1 cellular context compared by ENCODE assay signal in genomic region chr4:176319704-176320339, GRCh38.
TF ChIP-seq lines count a peak whose summit lies in the region.

Gene SPCS3, plus strand, starts transcription at chr4:176319966. Its CDS starts 111 bp downstream, at chr4:176320077.

TF ChIP-seq in HepG2, 621 proteins besides CTCF, POLR2A, EP300 and RAD21 (continued from another document and continues in another):
- TF ChIP-seq MYNN (CRISPR knock-in tag; IDR thresholded peaks at IDR 0.05; ENCODE audit: low read depth) = no peak
- no peak for TF ChIP-seq HMG20B (CRISPR knock-in tag; conservative IDR thresholded peaks at IDR 0.05)
- TF ChIP-seq POLR2AphosphoS5 (IDR thresholded peaks at IDR 0.05; ENCODE audit: low read depth, low read length) = peak; percentile 89
- no peak for TF ChIP-seq HMGA1 (CRISPR knock-in tag; conservative IDR thresholded peaks at IDR 0.05)
- no peak; the same call in 1 of the 2 replicates for TF ChIP-seq ARNT2 (CRISPR knock-in tag; IDR thresholded peaks at IDR 0.05; ENCODE audit: low read depth)
- no peak for TF ChIP-seq ZNF331 (CRISPR knock-in tag; IDR thresholded peaks at IDR 0.05)
- TF ChIP-seq MTERF4 (CRISPR knock-in tag; IDR thresholded peaks at IDR 0.05) = no peak
- TF ChIP-seq ZNF142 (CRISPR knock-in tag; IDR thresholded peaks at IDR 0.05) = 0 out of 2 replicates have a peak, but pooled peaks have one; percentile 9
- TF ChIP-seq ZNF629 (CRISPR knock-in tag; conservative IDR thresholded peaks at IDR 0.05) = no peak
- TF ChIP-seq ZBTB7B (CRISPR knock-in tag; IDR thresholded peaks at IDR 0.05) = no peak
- no peak for TF ChIP-seq FOXA1 (IDR thresholded peaks at IDR 0.05)
- no peak for TF ChIP-seq FOXA1 (CRISPR knock-in tag; IDR thresholded peaks at IDR 0.05)
- no peak for TF ChIP-seq ZNF333 (CRISPR knock-in tag; IDR thresholded peaks at IDR 0.05; ENCODE audit: borderline replicate concordance)
- no peak for TF ChIP-seq ZNF543 (CRISPR knock-in tag; IDR thresholded peaks at IDR 0.05)
- TF ChIP-seq CSRNP1 (CRISPR knock-in tag; IDR thresholded peaks at IDR 0.05) = no peak
- TF ChIP-seq ZNF275 (CRISPR knock-in tag; IDR thresholded peaks at IDR 0.05; ENCODE audit: borderline replicate concordance) = no peak
- peak; percentile 79 for TF ChIP-seq ARID4A (CRISPR knock-in tag; IDR thresholded peaks at IDR 0.05; ENCODE audit: borderline replicate concordance)
- no peak for TF ChIP-seq ZNF557 (CRISPR knock-in tag; IDR thresholded peaks at IDR 0.05)
- TF ChIP-seq KLF9 (CRISPR knock-in tag; IDR thresholded peaks at IDR 0.05; ENCODE audit: low read depth) = no peak
- no peak for TF ChIP-seq TBX2 (CRISPR knock-in tag; IDR thresholded peaks at IDR 0.05; ENCODE audit: borderline replicate concordance)
- no peak for TF ChIP-seq TOE1 (CRISPR knock-in tag; IDR thresholded peaks at IDR 0.05)
- TF ChIP-seq ZNF326 (CRISPR knock-in tag; IDR thresholded peaks at IDR 0.05; ENCODE audit: borderline replicate concordance) = no peak
- no peak for TF ChIP-seq ZNF513 (CRISPR knock-in tag; conservative IDR thresholded peaks at IDR 0.05)
- TF ChIP-seq ZNF44 (CRISPR knock-in tag; IDR thresholded peaks at IDR 0.05) = no peak
- no peak for TF ChIP-seq ZBTB7A (CRISPR knock-in tag; IDR thresholded peaks at IDR 0.05)
- no peak for TF ChIP-seq ZNF10 (CRISPR knock-in tag; IDR thresholded peaks at IDR 0.05; ENCODE audit: borderline replicate concordance, low read depth)
- TF ChIP-seq BCL3 (CRISPR knock-in tag; IDR thresholded peaks at IDR 0.05) = peak; percentile 30; the same call in 1 of the 2 replicates
- TF ChIP-seq ZNF407 (CRISPR knock-in tag; IDR thresholded peaks at IDR 0.05; ENCODE audit: not compliant biosample characterization) = no peak
- TF ChIP-seq RFX5 (IDR thresholded peaks at IDR 0.05; ENCODE audit: low read depth, low read length) = no peak
- no peak for TF ChIP-seq SMC3 (IDR thresholded peaks at IDR 0.05; ENCODE audit: low read length)
- peak; percentile 75; the same call in 1 of the 2 replicates for TF ChIP-seq MTF2 (CRISPR knock-in tag; IDR thresholded peaks at IDR 0.05; ENCODE audit: borderline replicate concordance)
- TF ChIP-seq ERF (CRISPR knock-in tag; IDR thresholded peaks at IDR 0.05) = peak; percentile 50
